Comparison of ENCODE assay signal across 1 cellular context in the genomic region with DNA sequence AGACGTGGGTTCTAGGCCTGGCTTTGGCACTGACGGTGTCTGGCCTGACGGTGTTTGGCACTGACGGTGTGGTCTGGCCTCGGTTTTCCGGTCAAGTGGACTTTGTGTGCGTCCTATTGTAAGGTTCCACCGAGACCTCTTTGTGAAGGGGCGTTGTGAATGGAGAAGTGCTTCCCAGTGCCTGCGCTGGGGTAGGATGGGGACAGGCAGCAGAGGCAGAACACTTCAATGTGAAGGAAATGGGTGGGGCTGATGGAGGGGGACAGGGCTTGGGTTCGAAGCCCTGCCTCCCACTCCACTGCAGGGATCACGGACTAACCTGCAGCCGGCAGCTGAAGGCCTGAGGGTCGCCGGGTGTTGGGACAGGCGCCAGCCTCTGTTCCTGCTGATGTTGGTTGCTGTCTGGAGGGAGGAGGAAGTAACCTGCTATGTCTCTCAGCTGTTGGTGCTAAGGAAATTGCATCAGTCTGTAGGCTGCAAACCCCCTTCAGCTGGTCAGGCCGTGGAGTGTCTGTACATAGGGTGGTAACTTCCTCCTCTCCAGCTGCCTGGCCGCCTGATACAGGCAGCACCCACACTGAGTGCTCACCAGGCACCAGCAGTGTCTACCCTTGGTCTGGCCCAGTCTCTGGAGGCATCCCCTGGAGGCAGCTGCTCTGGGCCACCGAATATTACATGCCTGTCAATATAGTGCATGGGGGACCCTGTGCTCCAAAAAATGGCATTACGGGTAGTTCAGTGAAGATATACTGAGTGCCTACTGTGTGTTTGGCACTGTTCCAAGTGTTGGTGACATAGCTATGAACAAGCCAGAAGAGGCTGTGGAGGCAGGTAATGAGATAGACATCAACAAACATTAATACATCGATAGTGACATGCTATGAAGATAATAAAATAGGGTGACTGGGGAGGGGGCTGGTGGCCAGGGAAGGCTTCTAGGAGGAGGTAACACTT.
TF ChIP-seq lines count a peak whose summit lies in the region.

No MANE protein-coding gene starts in this region.

TF ChIP-seq in K562, 482 proteins besides CTCF, POLR2A, EP300 and RAD21 (continued from another document and continues in another):
- TF ChIP-seq, protein P1, sequence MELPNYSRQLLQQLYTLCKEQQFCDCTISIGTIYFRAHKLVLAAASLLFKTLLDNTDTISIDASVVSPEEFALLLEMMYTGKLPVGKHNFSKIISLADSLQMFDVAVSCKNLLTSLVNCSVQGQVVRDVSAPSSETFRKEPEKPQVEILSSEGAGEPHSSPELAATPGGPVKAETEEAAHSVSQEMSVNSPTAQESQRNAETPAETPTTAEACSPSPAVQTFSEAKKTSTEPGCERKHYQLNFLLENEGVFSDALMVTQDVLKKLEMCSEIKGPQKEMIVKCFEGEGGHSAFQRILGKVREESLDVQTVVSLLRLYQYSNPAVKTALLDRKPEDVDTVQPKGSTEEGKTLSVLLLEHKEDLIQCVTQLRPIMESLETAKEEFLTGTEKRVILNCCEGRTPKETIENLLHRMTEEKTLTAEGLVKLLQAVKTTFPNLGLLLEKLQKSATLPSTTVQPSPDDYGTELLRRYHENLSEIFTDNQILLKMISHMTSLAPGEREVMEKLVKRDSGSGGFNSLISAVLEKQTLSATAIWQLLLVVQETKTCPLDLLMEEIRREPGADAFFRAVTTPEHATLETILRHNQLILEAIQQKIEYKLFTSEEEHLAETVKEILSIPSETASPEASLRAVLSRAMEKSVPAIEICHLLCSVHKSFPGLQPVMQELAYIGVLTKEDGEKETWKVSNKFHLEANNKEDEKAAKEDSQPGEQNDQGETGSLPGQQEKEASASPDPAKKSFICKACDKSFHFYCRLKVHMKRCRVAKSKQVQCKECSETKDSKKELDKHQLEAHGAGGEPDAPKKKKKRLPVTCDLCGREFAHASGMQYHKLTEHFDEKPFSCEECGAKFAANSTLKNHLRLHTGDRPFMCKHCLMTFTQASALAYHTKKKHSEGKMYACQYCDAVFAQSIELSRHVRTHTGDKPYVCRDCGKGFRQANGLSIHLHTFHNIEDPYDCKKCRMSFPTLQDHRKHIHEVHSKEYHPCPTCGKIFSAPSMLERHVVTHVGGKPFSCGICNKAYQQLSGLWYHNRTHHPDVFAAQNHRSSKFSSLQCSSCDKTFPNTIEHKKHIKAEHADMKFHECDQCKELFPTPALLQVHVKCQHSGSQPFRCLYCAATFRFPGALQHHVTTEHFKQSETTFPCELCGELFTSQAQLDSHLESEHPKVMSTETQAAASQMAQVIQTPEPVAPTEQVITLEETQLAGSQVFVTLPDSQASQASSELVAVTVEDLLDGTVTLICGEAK (IDR thresholded peaks at IDR 0.05): no peak
- TF ChIP-seq, protein P1 (CRISPR knock-in tag; IDR thresholded peaks at IDR 0.05): no peak
- TF ChIP-seq ZNF778 (CRISPR knock-in tag; IDR thresholded peaks at IDR 0.05) (no peak), MTA3 (IDR thresholded peaks at IDR 0.05; ENCODE audit: borderline replicate concordance) (no peak; the same call in 1 of the 2 replicates), NRF1 (conservative IDR thresholded peaks at IDR 0.05 in 1 of 2, IDR thresholded peaks at IDR 0.05 in 1 of 2) (peak; percentile 24 to 27; a peak in 1 of 4 replicates), TRIM24 (IDR thresholded peaks at IDR 0.05) (peak in 1 of 2 experiments; percentile 35; a peak in 1 of 4 replicates), ZNF764 (CRISPR knock-in tag; IDR thresholded peaks at IDR 0.05; ENCODE audit: low read depth) (no peak), KLF10 (CRISPR knock-in tag; IDR thresholded peaks at IDR 0.05) (no peak), ZNF589 (CRISPR knock-in tag; IDR thresholded peaks at IDR 0.05; ENCODE audit: low read depth) (0 out of 2 replicates have a peak, but pooled peaks have one; percentile 35), POLR2H (tag; IDR thresholded peaks at IDR 0.05; ENCODE audit: low read depth) (peak; percentile 62; the same call in 1 of the 2 replicates), GTF2A2 (tag; IDR thresholded peaks at IDR 0.05) (no peak), KLF16 (IDR thresholded peaks at IDR 0.05) (peak; percentile 59; the same call in 1 of the 2 replicates), CEBPG (CRISPR knock-in tag; IDR thresholded peaks at IDR 0.05) (peak; percentile 98), CEBPG (tag; conservative IDR thresholded peaks at IDR 0.05 in 1 of 2, IDR thresholded peaks at IDR 0.05 in 1 of 2) (peak; percentile 85 to 86), ZNF282 (CRISPR knock-in tag; IDR thresholded peaks at IDR 0.05) (no peak), GABPA (tag; conservative IDR thresholded peaks at IDR 0.05; ENCODE audit: low read depth) (peak; percentile 68), SRSF7 (optimal IDR thresholded peaks at IDR 0.05; ENCODE audit: low read depth, low read length) (no peak), ZNF174 (CRISPR knock-in tag; IDR thresholded peaks at IDR 0.05) (no peak), LCOR (CRISPR knock-in tag; IDR thresholded peaks at IDR 0.05) (no peak), CREB1 (IDR thresholded peaks at IDR 0.05) (no peak), CREB1 (CRISPR knock-in tag; IDR thresholded peaks at IDR 0.05) (no peak), ZNF766 (CRISPR knock-in tag; conservative IDR thresholded peaks at IDR 0.05) (no peak; the same call in 1 of the 2 replicates), ZBTB7A (IDR thresholded peaks at IDR 0.05; ENCODE audit: borderline replicate concordance, control insufficient read depth, low read depth, low read length) (no peak), ZNF197 (CRISPR knock-in tag; IDR thresholded peaks at IDR 0.05; ENCODE audit: low read depth) (no peak), NR1H2 (CRISPR knock-in tag; IDR thresholded peaks at IDR 0.05) (no peak), SMAD1 (IDR thresholded peaks at IDR 0.05; ENCODE audit: low read depth, low read length, partially characterized antibody) (no peak), SMARCA5 (IDR thresholded peaks at IDR 0.05) (peak; percentile 43; the same call in 1 of the 2 replicates), FOS (IDR thresholded peaks at IDR 0.05; ENCODE audit: extremely low read depth, insufficient read length) (no peak), SMARCA4 (IDR thresholded peaks at IDR 0.05) (no peak; the same call in 1 of the 2 replicates), TEAD4 (IDR thresholded peaks at IDR 0.05; ENCODE audit: low read length) (no peak), TEAD4 (CRISPR knock-in tag; IDR thresholded peaks at IDR 0.05; ENCODE audit: borderline replicate concordance) (no peak), HNRNPL (IDR thresholded peaks at IDR 0.05; ENCODE audit: low read depth, low read length) (no peak), JUNB (CRISPR knock-in tag; conservative IDR thresholded peaks at IDR 0.05) (no peak), NFE2 (IDR thresholded peaks at IDR 0.05; ENCODE audit: low read depth) (no peak), TOE1 (IDR thresholded peaks at IDR 0.05; ENCODE audit: borderline replicate concordance) (no peak), TOE1 (CRISPR knock-in tag; IDR thresholded peaks at IDR 0.05; ENCODE audit: borderline replicate concordance, low read depth) (no peak)
- TF ChIP-seq, protein P2, sequence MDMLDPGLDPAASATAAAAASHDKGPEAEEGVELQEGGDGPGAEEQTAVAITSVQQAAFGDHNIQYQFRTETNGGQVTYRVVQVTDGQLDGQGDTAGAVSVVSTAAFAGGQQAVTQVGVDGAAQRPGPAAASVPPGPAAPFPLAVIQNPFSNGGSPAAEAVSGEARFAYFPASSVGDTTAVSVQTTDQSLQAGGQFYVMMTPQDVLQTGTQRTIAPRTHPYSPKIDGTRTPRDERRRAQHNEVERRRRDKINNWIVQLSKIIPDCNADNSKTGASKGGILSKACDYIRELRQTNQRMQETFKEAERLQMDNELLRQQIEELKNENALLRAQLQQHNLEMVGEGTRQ (CRISPR knock-in tag; IDR thresholded peaks at IDR 0.05): no peak
- TF ChIP-seq, protein P3, sequence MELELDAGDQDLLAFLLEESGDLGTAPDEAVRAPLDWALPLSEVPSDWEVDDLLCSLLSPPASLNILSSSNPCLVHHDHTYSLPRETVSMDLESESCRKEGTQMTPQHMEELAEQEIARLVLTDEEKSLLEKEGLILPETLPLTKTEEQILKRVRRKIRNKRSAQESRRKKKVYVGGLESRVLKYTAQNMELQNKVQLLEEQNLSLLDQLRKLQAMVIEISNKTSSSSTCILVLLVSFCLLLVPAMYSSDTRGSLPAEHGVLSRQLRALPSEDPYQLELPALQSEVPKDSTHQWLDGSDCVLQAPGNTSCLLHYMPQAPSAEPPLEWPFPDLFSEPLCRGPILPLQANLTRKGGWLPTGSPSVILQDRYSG (tag; conservative IDR thresholded peaks at IDR 0.05; ENCODE audit: low read depth): no peak
- TF ChIP-seq, protein P4, sequence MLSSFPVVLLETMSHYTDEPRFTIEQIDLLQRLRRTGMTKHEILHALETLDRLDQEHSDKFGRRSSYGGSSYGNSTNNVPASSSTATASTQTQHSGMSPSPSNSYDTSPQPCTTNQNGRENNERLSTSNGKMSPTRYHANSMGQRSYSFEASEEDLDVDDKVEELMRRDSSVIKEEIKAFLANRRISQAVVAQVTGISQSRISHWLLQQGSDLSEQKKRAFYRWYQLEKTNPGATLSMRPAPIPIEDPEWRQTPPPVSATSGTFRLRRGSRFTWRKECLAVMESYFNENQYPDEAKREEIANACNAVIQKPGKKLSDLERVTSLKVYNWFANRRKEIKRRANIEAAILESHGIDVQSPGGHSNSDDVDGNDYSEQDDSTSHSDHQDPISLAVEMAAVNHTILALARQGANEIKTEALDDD (IDR thresholded peaks at IDR 0.05): 0 out of 2 replicates have a peak, but pooled peaks have one; percentile 37
- TF ChIP-seq, protein P5, sequence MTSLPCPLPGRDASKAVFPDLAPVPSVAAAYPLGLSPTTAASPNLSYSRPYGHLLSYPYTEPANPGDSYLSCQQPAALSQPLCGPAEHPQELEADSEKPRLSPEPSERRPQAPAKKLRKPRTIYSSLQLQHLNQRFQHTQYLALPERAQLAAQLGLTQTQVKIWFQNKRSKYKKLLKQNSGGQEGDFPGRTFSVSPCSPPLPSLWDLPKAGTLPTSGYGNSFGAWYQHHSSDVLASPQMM (CRISPR knock-in tag; IDR thresholded peaks at IDR 0.05): no peak
- TF ChIP-seq, protein P6, sequence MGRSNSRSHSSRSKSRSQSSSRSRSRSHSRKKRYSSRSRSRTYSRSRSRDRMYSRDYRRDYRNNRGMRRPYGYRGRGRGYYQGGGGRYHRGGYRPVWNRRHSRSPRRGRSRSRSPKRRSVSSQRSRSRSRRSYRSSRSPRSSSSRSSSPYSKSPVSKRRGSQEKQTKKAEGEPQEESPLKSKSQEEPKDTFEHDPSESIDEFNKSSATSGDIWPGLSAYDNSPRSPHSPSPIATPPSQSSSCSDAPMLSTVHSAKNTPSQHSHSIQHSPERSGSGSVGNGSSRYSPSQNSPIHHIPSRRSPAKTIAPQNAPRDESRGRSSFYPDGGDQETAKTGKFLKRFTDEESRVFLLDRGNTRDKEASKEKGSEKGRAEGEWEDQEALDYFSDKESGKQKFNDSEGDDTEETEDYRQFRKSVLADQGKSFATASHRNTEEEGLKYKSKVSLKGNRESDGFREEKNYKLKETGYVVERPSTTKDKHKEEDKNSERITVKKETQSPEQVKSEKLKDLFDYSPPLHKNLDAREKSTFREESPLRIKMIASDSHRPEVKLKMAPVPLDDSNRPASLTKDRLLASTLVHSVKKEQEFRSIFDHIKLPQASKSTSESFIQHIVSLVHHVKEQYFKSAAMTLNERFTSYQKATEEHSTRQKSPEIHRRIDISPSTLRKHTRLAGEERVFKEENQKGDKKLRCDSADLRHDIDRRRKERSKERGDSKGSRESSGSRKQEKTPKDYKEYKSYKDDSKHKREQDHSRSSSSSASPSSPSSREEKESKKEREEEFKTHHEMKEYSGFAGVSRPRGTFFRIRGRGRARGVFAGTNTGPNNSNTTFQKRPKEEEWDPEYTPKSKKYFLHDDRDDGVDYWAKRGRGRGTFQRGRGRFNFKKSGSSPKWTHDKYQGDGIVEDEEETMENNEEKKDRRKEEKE (IDR thresholded peaks at IDR 0.05; ENCODE audit: borderline replicate concordance in 1 of 2, control insufficient read depth in 1 of 2, low read depth in 2 of 2, low read length in 1 of 2): no peak
- TF ChIP-seq, protein P7, sequence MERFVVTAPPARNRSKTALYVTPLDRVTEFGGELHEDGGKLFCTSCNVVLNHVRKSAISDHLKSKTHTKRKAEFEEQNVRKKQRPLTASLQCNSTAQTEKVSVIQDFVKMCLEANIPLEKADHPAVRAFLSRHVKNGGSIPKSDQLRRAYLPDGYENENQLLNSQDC (CRISPR knock-in tag; IDR thresholded peaks at IDR 0.05): no peak
